In genomic region chr17:35875439-35876139, GRCh38 we compare ENCODE assay signal across 1 cellular context.
TF ChIP-seq lines count a peak whose summit lies in the region.

No MANE protein-coding gene starts in this region.

TF ChIP-seq in H1, 55 proteins besides CTCF, POLR2A, EP300 and RAD21:
- TF ChIP-seq TAF7 (optimal IDR thresholded peaks at IDR 0.05; ENCODE audit: borderline replicate concordance, low read depth, low read length) = no peak
- TF ChIP-seq CHD7 (IDR thresholded peaks at IDR 0.05; ENCODE audit: insufficient replicate concordance, low read length) = no peak
- TF ChIP-seq TEAD4 (IDR thresholded peaks at IDR 0.05; ENCODE audit: low read depth, low read length) = no peak
- TF ChIP-seq SUZ12 (IDR thresholded peaks at IDR 0.05; ENCODE audit: low read length) = no peak
- TF ChIP-seq KDM5A (IDR thresholded peaks at IDR 0.05; ENCODE audit: low read length) = no peak
- TF ChIP-seq TAF1 (IDR thresholded peaks at IDR 0.05; ENCODE audit: low read depth, low read length) = no peak
- TF ChIP-seq BACH1 (IDR thresholded peaks at IDR 0.05; ENCODE audit: low read length) = no peak
- no peak for TF ChIP-seq SIX5 (IDR thresholded peaks at IDR 0.05; ENCODE audit: low read depth, low read length)
- no peak for TF ChIP-seq RBBP5 (IDR thresholded peaks at IDR 0.05; ENCODE audit: borderline replicate concordance, low read depth, low read length)
- TF ChIP-seq JUND (IDR thresholded peaks at IDR 0.05; ENCODE audit: low read length) = no peak
- TF ChIP-seq JUN (IDR thresholded peaks at IDR 0.05; ENCODE audit: low read depth, low read length) = no peak
- no peak for TF ChIP-seq FOSL1 (IDR thresholded peaks at IDR 0.05; ENCODE audit: insufficient read depth, low read depth, low read length)
- no peak for TF ChIP-seq HDAC2 (IDR thresholded peaks at IDR 0.05; ENCODE audit: borderline replicate concordance in 1 of 2, low read depth in 2 of 2, low read length in 2 of 2)
- TF ChIP-seq KDM4A (IDR thresholded peaks at IDR 0.05; ENCODE audit: low read depth, low read length, severe bottlenecking) = no peak
TF ChIP-seq in H1: peak in this region for 0.
